ENCODE assay signal across 9 cellular contexts in the genomic region with DNA sequence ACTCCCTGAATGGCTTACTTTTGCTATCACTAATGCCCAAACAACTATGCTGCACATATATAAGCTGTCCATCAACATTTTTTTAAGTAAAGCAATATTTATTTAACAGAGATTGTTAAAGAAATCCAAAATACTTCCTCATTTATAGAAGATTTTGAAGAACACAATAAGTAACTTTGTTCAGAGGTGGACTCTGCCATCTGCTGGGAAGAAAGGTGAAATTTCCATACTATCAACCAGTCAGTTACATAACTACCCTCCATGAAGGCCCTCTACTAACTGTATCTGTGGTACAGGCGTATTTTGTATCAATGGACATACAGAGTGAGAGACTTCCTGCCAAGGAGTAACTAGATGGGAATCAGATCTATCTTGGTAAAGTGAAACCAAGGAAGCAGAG.
A peak's percentile ranks its signal among the peaks of the same experiment; 100 is the strongest.
DNase-seq lines count a peak whose midpoint lies in the region; ATAC-seq and TF ChIP-seq lines count a peak whose summit lies in the region.
"Had no signal": no experiment of that assay in that cellular context is flagged by ENCODE, and none has a peak within 500 bp of the region (broad histone marks: within the 10 kb centered on the region; RNA-seq: fewer than 3 reads in every experiment).

No MANE protein-coding gene starts in this region.

- H3K27me3 Mint-ChIP-seq in Caco-2 (ENCODE audit: insufficient read depth, unreplicated experiment), result no peaks in the 10 kb centered on the region
- no peaks in the 10 kb centered on the region for H3K27me3 Mint-ChIP-seq in dendritic cell treated with granulocyte-macrophage colony-stimulating factor and Interleukin-4, amounts not matched to agents 40 ng/mL and 50 ng/mL, for 4 days
- no peaks in the 10 kb centered on the region for H3K27me3 Mint-ChIP-seq in naive B cell
- H3K27me3 Mint-ChIP-seq: T-cell had no signal

- CTCF ChIA-PET in Caco-2 (lab: Charles Lee), result no interaction called here

- no peak overlapping the region for H3K4me3 Mint-ChIP-seq in Caco-2 (ENCODE audit: unreplicated experiment)
- no peak overlapping the region for H3K4me3 Mint-ChIP-seq in dendritic cell treated with granulocyte-macrophage colony-stimulating factor and Interleukin-4, amounts not matched to agents 40 ng/mL and 50 ng/mL, for 4 days
- H3K4me3 Mint-ChIP-seq in naive B cell, result no peak overlapping the region
- H3K4me3 Mint-ChIP-seq: T-cell had no signal

- H3K9me3 Mint-ChIP-seq in Caco-2 (ENCODE audit: unreplicated experiment) (no peaks in the 10 kb centered on the region), naive B cell (peaks cover 0 to 19% (median 10%) of the 10 kb centered on the region in 7 donors)
- no peaks in the 10 kb centered on the region for H3K9me3 Mint-ChIP-seq in dendritic cell treated with granulocyte-macrophage colony-stimulating factor and Interleukin-4, amounts not matched to agents 40 ng/mL and 50 ng/mL, for 4 days
- H3K9me3 Mint-ChIP-seq: T-cell had no signal

- H3K27ac Mint-ChIP-seq in Caco-2 (ENCODE audit: unreplicated experiment), result no peak overlapping the region
- H3K27ac Mint-ChIP-seq in dendritic cell treated with granulocyte-macrophage colony-stimulating factor and Interleukin-4, amounts not matched to agents 40 ng/mL and 50 ng/mL, for 4 days, result peak overlapping the region; percentile 85
- peak overlapping the region in 2 of 6 donors; percentile 37 to 72 for H3K27ac Mint-ChIP-seq in naive B cell
- H3K27ac Mint-ChIP-seq: T-cell had no signal

- peaks cover 2% of the 10 kb centered on the region; the same call in 1 of the 2 replicates for H3K36me3 ChIP-seq in Caco-2 (ENCODE audit: control insufficient read depth, insufficient read depth, low read length)
- no peaks in the 10 kb centered on the region for H3K36me3 ChIP-seq in effector memory CD4-positive, alpha-beta T cell (ENCODE audit: control insufficient read depth, insufficient read depth, low read length)

- no peaks in the 10 kb centered on the region for H3K9me3 ChIP-seq in Caco-2
- no peaks in the 10 kb centered on the region for H3K9me3 ChIP-seq in effector memory CD4-positive, alpha-beta T cell (ENCODE audit: control insufficient read depth, low read length)

- H3K4me1 Mint-ChIP-seq in Caco-2 (ENCODE audit: low read depth, unreplicated experiment) (no peaks in the 10 kb centered on the region), naive B cell (peaks cover 13 to 48% (median 27%) of the 10 kb centered on the region in 3 donors)
- H3K4me1 Mint-ChIP-seq in dendritic cell treated with granulocyte-macrophage colony-stimulating factor and Interleukin-4, amounts not matched to agents 40 ng/mL and 50 ng/mL, for 4 days (ENCODE audit: low read depth), result peaks cover 41% of the 10 kb centered on the region

- H3K27me3 ChIP-seq in Caco-2 (replicated peaks; ENCODE audit: control insufficient read depth, insufficient read depth, low read length), result no peaks in the 10 kb centered on the region
- no peaks in the 10 kb centered on the region for H3K27me3 ChIP-seq in effector memory CD4-positive, alpha-beta T cell (replicated peaks; ENCODE audit: control insufficient read depth, insufficient read depth, low read length, poor library complexity, severe bottlenecking)

- peak; percentile 51 to 52 for TF ChIP-seq CTCF in Caco-2 (IDR thresholded peaks at IDR 0.05; ENCODE audit: insufficient read depth in 1 of 2, low read depth in 1 of 2, low read length in 1 of 2, severe bottlenecking in 1 of 2, unreplicated experiment in 1 of 2)

- H3K36me3 Mint-ChIP-seq in Caco-2 (ENCODE audit: insufficient read depth, unreplicated experiment), result peaks cover 6% of the 10 kb centered on the region
- H3K36me3 Mint-ChIP-seq in dendritic cell treated with granulocyte-macrophage colony-stimulating factor and Interleukin-4, amounts not matched to agents 40 ng/mL and 50 ng/mL, for 4 days (ENCODE audit: low read depth), result no peaks in the 10 kb centered on the region
- H3K36me3 Mint-ChIP-seq in naive B cell, result peaks cover 7 to 8% of the 10 kb centered on the region in 2 donors

- intact Hi-C loops in Caco-2 (cut with micrococcal nuclease; ENCODE audit: unreplicated experiment), result loop anchor here (1.0 kb wide), 3 partner anchors 190 to 258 kb away; no protein-coding TSS in a partner anchor
- intact Hi-C loops in dendritic cell treated with granulocyte-macrophage colony-stimulating factor and Interleukin-4, amounts not matched to agents 40 ng/mL and 50 ng/mL, for 4 days (cut with micrococcal nuclease), result loop anchor here (2.0 to 10.0 kb wide), 4 partner anchors 45 to 293 kb away; no protein-coding TSS in a partner anchor

- no peak overlapping the region for H3K27ac ChIP-seq in effector memory CD4-positive, alpha-beta T cell (ENCODE audit: insufficient read depth, low read length, poor library complexity, severe bottlenecking)

- BruUV-seq in Caco-2 (replicated peaks; lab: Mats Ljungman, UMichigan), result no TSS peak

- H3K4me3 ChIP-seq in Caco-2 (ENCODE audit: low read depth, low read length), result no peak overlapping the region
- no peak overlapping the region for H3K4me3 ChIP-seq in effector memory CD4-positive, alpha-beta T cell (ENCODE audit: insufficient read depth, low read depth, low read length, poor library complexity, severe bottlenecking)

- no peaks in the 10 kb centered on the region for H3K4me1 ChIP-seq in Caco-2
- no peaks in the 10 kb centered on the region for H3K4me1 ChIP-seq in effector memory CD4-positive, alpha-beta T cell (ENCODE audit: control insufficient read depth, insufficient read depth, low read length, poor library complexity, severe bottlenecking)

- DNase-seq in Caco-2 (peak in 1 of 2 experiments; percentile 32), NOMO-1 (lab: John Stamatoyannopoulos, UW; ENCODE audit: unreplicated experiment in 2 of 2) (peak; percentile 19 to 78), naive B cell (peak; percentile 34), amniotic stem cell (lab: John Stamatoyannopoulos, UW) (no peak)
- no peak for DNase-seq in effector memory CD4-positive, alpha-beta T cell

- POLR2A ChIA-PET in Caco-2 (lab: Charles Lee), result no interaction called here

- ATAC-seq in GM19395 (IDR thresholded peaks at IDR 0.05; ENCODE audit: unreplicated experiment), result peak; percentile 54
- peak; percentile 60 to 63 for ATAC-seq in naive B cell (ENCODE audit: low read depth in 2 of 2)
- no peak for ATAC-seq in HG02678 (IDR thresholded peaks at IDR 0.05; ENCODE audit: unreplicated experiment)

Comparison
In these comparisons a context has a peak if more than half of its experiments do, and no peak if none do; other contexts are left out.
1. DNase-seq: peak in NOMO-1 (2 of 2) and naive B cell (single experiment); none in effector memory CD4-positive, alpha-beta T cell (0 of 3) and amniotic stem cell (single experiment).